Comparison of ENCODE assay signal across 17 cellular contexts in genomic region chr14:106662947-106663346, GRCh38.
DNase-seq lines count a peak whose midpoint lies in the region; ATAC-seq, FAIRE-seq and TF ChIP-seq lines count a peak whose summit lies in the region.
"Had no signal": no experiment of that assay in that cellular context is flagged by ENCODE, and none has a peak within 500 bp of the region (broad histone marks: within the 10 kb centered on the region; RNA-seq: fewer than 3 reads in every experiment).

No MANE protein-coding gene starts in this region.

- no peaks in the 10 kb centered on the region for H3K27me3 Mint-ChIP-seq in activated T-cell treated with anti-CD3 and anti-CD28 coated beads, Interleukin-2, amount 50 U/mL, for 4 hours (ENCODE audit: low read depth)
- H3K27me3 Mint-ChIP-seq in activated naive CD8-positive, alpha-beta T cell: peaks cover 4% of the 10 kb centered on the region
- no peaks in the 10 kb centered on the region for H3K27me3 Mint-ChIP-seq in stimulated activated naive B cell treated with anti-CD40 and anti-IgM and Interleukin-4, amounts not matched to agents 10 μg/mL and 1 μg/mL and 100 μg/mL, for 72 hours

- H3K27ac ChIP-seq in HUES48 (ENCODE audit: low read depth, low read length) (no peak overlapping the region), kidney (ENCODE audit: low read depth in 2 of 2, low read length in 2 of 2) (no peak overlapping the region), mammary epithelial cell (ENCODE audit: insufficient read depth, low read depth, low read length) (no peak overlapping the region)
- H3K27ac ChIP-seq: Peyer's patch had no signal

- in situ Hi-C loops in mammary epithelial cell (cut with MboI; ENCODE audit: low sequenced_read_pairs in 2 of 2): no loop called here

- no peak overlapping the region for H2AFZ ChIP-seq in mammary epithelial cell (ENCODE audit: low read depth, low read length)

- peaks cover 93% of the 10 kb centered on the region for H3K9me3 ChIP-seq in HUES48 (ENCODE audit: control insufficient read depth, insufficient read depth, low read length)
- H3K9me3 ChIP-seq in kidney (ENCODE audit: control insufficient read depth in 1 of 2, low read length in 2 of 2): no peaks in the 10 kb centered on the region
- H3K9me3 ChIP-seq in mammary epithelial cell (replicated peaks; ENCODE audit: insufficient read depth, low read length): peaks cover 10% of the 10 kb centered on the region

- DNase-seq in activated T-cell treated with anti-CD3 and anti-CD28 coated beads, Interleukin-2, amount 50 U/mL, for 4 hours: no peak
- no peak for DNase-seq in activated T-cell treated with anti-CD3 and anti-CD28 coated beads, Interleukin-2, amount 50 U/mL, for 48 hours
- no peak for DNase-seq in stimulated activated naive B cell treated with anti-CD40 and anti-IgM and Interleukin-4, amounts not matched to agents 10 μg/mL and 1 μg/mL and 100 μg/mL, for 72 hours
- DNase-seq in kidney (no peak), NCI-H187 treated with DMSO at 0.1 percent for 48 hours (lab: John Stamatoyannopoulos, UW) (no peak), mammary epithelial cell (no peak)
- DNase-seq: GF-D8, NCI-H1930, NCI-H2171 treated with DMSO at 0.1 percent for 48 hours, NCI-H510A, Peyer's patch, SHP77 treated with DMSO at 0.1 percent for 48 hours had no signal

- H3K36me3 ChIP-seq in HUES48 (ENCODE audit: control insufficient read depth, insufficient read depth, low read length) (no peaks in the 10 kb centered on the region), kidney (ENCODE audit: control insufficient read depth in 1 of 2, insufficient read depth in 2 of 2, low read length in 2 of 2) (no peaks in the 10 kb centered on the region), mammary epithelial cell (ENCODE audit: insufficient read depth, low read length) (no peaks in the 10 kb centered on the region)
- H3K36me3 ChIP-seq: Peyer's patch had no signal

- no peak for FAIRE-seq in kidney (lab: Jason Lieb, UNC)
- FAIRE-seq: A204.1, HepG2 had no signal

- H3K4me1 Mint-ChIP-seq in activated T-cell treated with anti-CD3 and anti-CD28 coated beads, Interleukin-2, amount 50 U/mL, for 4 hours (ENCODE audit: low read depth): peaks cover 25% of the 10 kb centered on the region
- peaks cover 24% of the 10 kb centered on the region for H3K4me1 Mint-ChIP-seq in activated naive CD8-positive, alpha-beta T cell (ENCODE audit: low read depth)
- H3K4me1 Mint-ChIP-seq in stimulated activated naive B cell treated with anti-CD40 and anti-IgM and Interleukin-4, amounts not matched to agents 10 μg/mL and 1 μg/mL and 100 μg/mL, for 72 hours: peaks cover 17 to 22% of the 10 kb centered on the region in 2 donors

- H3K27ac Mint-ChIP-seq in activated naive CD8-positive, alpha-beta T cell: peak overlapping the region; percentile 50
- H3K27ac Mint-ChIP-seq in stimulated activated naive B cell treated with anti-CD40 and anti-IgM and Interleukin-4, amounts not matched to agents 10 μg/mL and 1 μg/mL and 100 μg/mL, for 72 hours: peak overlapping the region; percentile 6

- H3K79me2 ChIP-seq in mammary epithelial cell (ENCODE audit: insufficient read depth, low read length): no peaks in the 10 kb centered on the region

- dilution Hi-C loops in mammary epithelial cell (cut with HindIII; ENCODE audit: low sequenced_read_pairs): no loop called here

- H3K4me3 ChIP-seq in HUES48 (ENCODE audit: low read depth, low read length) (peak overlapping the region; percentile 46), kidney (ENCODE audit: low read length in 2 of 2) (no peak overlapping the region), mammary epithelial cell (replicated peaks in 1 of 3; ENCODE audit: insufficient read depth in 1 of 3, low read depth in 2 of 3, low read length in 3 of 3) (no peak overlapping the region)
- H3K4me3 ChIP-seq: Peyer's patch had no signal

- no peaks in the 10 kb centered on the region for H3K27me3 ChIP-seq in HUES48 (ENCODE audit: control insufficient read depth, insufficient read depth, low read length)
- H3K27me3 ChIP-seq in mammary epithelial cell (ENCODE audit: insufficient read depth, low read length): no peaks in the 10 kb centered on the region
- H3K27me3 ChIP-seq: Peyer's patch had no signal

- 67% methylated on average over 3 of the region's 3 CpGs for WGBS in mammary epithelial cell (ENCODE audit: low coverage, missing lambda C conversion rate)

- intact Hi-C loops in kidney (cut with DNase I) (no loop called here), mammary epithelial cell (cut with micrococcal nuclease) (no loop called here)

- H3K36me3 Mint-ChIP-seq in activated T-cell treated with anti-CD3 and anti-CD28 coated beads, Interleukin-2, amount 50 U/mL, for 4 hours (ENCODE audit: insufficient read depth): no peaks in the 10 kb centered on the region
- H3K36me3 Mint-ChIP-seq in activated naive CD8-positive, alpha-beta T cell: no peaks in the 10 kb centered on the region
- H3K36me3 Mint-ChIP-seq in stimulated activated naive B cell treated with anti-CD40 and anti-IgM and Interleukin-4, amounts not matched to agents 10 μg/mL and 1 μg/mL and 100 μg/mL, for 72 hours: no peaks in the 10 kb centered on the region
- H3K36me3 Mint-ChIP-seq: CD4-positive, CD25-positive, alpha-beta regulatory T cell had no signal

- H3K4me1 ChIP-seq in HUES48 (ENCODE audit: control insufficient read depth, insufficient read depth, low read length) (no peaks in the 10 kb centered on the region), kidney (ENCODE audit: control insufficient read depth in 1 of 2, insufficient read depth in 1 of 2, low read depth in 1 of 2, low read length in 2 of 2) (no peaks in the 10 kb centered on the region), mammary epithelial cell (ENCODE audit: insufficient read depth, low read length) (no peaks in the 10 kb centered on the region)
- H3K4me1 ChIP-seq: Peyer's patch had no signal

- H3K9ac ChIP-seq in HUES48 (ENCODE audit: low read depth, low read length): no peak overlapping the region
- no peak overlapping the region for H3K9ac ChIP-seq in kidney (ENCODE audit: low read length in 2 of 2)
- no peak overlapping the region for H3K9ac ChIP-seq in mammary epithelial cell (ENCODE audit: insufficient read depth, low read length)

- no peak overlapping the region for H3K4me2 ChIP-seq in mammary epithelial cell (ENCODE audit: insufficient read depth, low read depth, low read length)

- CTCF ChIA-PET in mammary epithelial cell (lab: Charles Lee; ENCODE audit: low non-redundant PET): no interaction called here

- H3K9me3 Mint-ChIP-seq in activated T-cell treated with anti-CD3 and anti-CD28 coated beads, Interleukin-2, amount 50 U/mL, for 4 hours: peaks cover 3% of the 10 kb centered on the region
- no peaks in the 10 kb centered on the region for H3K9me3 Mint-ChIP-seq in activated naive CD8-positive, alpha-beta T cell (ENCODE audit: low read depth)
- peaks cover 0 to 2% of the 10 kb centered on the region in 2 donors for H3K9me3 Mint-ChIP-seq in stimulated activated naive B cell treated with anti-CD40 and anti-IgM and Interleukin-4, amounts not matched to agents 10 μg/mL and 1 μg/mL and 100 μg/mL, for 72 hours

- H3K4me3 Mint-ChIP-seq in activated T-cell treated with anti-CD3 and anti-CD28 coated beads, Interleukin-2, amount 50 U/mL, for 4 hours: no peak overlapping the region
- H3K4me3 Mint-ChIP-seq in activated naive CD8-positive, alpha-beta T cell: no peak overlapping the region
- no peak overlapping the region for H3K4me3 Mint-ChIP-seq in stimulated activated naive B cell treated with anti-CD40 and anti-IgM and Interleukin-4, amounts not matched to agents 10 μg/mL and 1 μg/mL and 100 μg/mL, for 72 hours
- H3K4me3 Mint-ChIP-seq: CD4-positive, CD25-positive, alpha-beta regulatory T cell had no signal

- ATAC-seq in activated T-cell treated with anti-CD3 and anti-CD28 coated beads, Interleukin-2, amount 50 U/mL, for 4 hours: peak; percentile 49 to 62
- ATAC-seq in stimulated activated naive B cell treated with anti-CD40 and anti-IgM and Interleukin-4, amounts not matched to agents 10 μg/mL and 1 μg/mL and 100 μg/mL, for 72 hours (replicated peaks): no peak
- ATAC-seq: HepG2 had no signal

- TF ChIP-seq CTCF in kidney (IDR thresholded peaks at IDR 0.05; ENCODE audit: borderline replicate concordance, extremely low read depth, insufficient read depth) (no peak), mammary epithelial cell (conservative IDR thresholded peaks at IDR 0.05 in 1 of 2, IDR thresholded peaks at IDR 0.05 in 1 of 2; ENCODE audit: extremely low read depth in 1 of 2, insufficient read depth in 1 of 2, low read depth in 1 of 2, low read length in 2 of 2) (no peak)

- no peaks in the 10 kb centered on the region for H4K20me1 ChIP-seq in mammary epithelial cell (ENCODE audit: insufficient read depth, low read length)

- BruUV-seq in mammary epithelial cell (replicated peaks; lab: Mats Ljungman, UMichigan): no TSS peak

Comparison
In these comparisons a context has a peak if more than half of its experiments do, and no peak if none do; other contexts are left out.
1. ATAC-seq: peak in activated T-cell treated with anti-CD3 and anti-CD28 coated beads, Interleukin-2, amount 50 U/mL, for 4 hours (2 of 2); none in stimulated activated naive B cell treated with anti-CD40 and anti-IgM and Interleukin-4, amounts not matched to agents 10 μg/mL and 1 μg/mL and 100 μg/mL, for 72 hours (0 of 2).